Comparison of ENCODE assay signal across 8 cellular contexts in genomic region chr3:160398820-160399346, GRCh38. TPM values are rescaled to one million over a fixed set of nuclear protein-coding genes. Genes with fewer than 3 reads are reported as not detected.
DNase-seq lines count a peak whose midpoint lies in the region; ATAC-seq and TF ChIP-seq lines count a peak whose summit lies in the region.

IFT80 (minus strand) TSS chr3:160399225; CDS start chr3:160384600, 14,625 bp downstream.

- in situ Hi-C loops in GM13977 (cut with MboI; ENCODE audit: low pct_unique_long_range_greater_than_20kb, low sequenced_read_pairs, unreplicated experiment) = no loop called here

- peak within 1 kb of the TSS; percentile 57 to 61 for H3K4me3 ChIP-seq in prostate gland
- peak within 1 kb of the TSS; percentile 82 for H3K4me3 ChIP-seq in urinary bladder (ENCODE audit: low read depth, low read length)

- peak within 1 kb of the TSS; percentile 92 to 93 for H3K27ac ChIP-seq in prostate gland
- H3K27ac ChIP-seq in urinary bladder (ENCODE audit: low read depth) = peak within 1 kb of the TSS; percentile 74

- no peak for TF ChIP-seq CTCF in GM13977 (IDR thresholded peaks at IDR 0.05; ENCODE audit: extremely low read depth, insufficient read depth, missing control alignments)
- TF ChIP-seq CTCF in prostate gland (IDR thresholded peaks at IDR 0.05) = peak in 1 of 4 experiments; percentile 1

- under 1% methylated on average over 26 of the region's 26 CpGs for WGBS in prostate gland
- WGBS in urinary bladder = under 1% methylated on average over 26 of the region's 26 CpGs

- TF ChIP-seq POLR2A in prostate gland (IDR thresholded peaks at IDR 0.05) = peak; percentile 35

- H3K4me1 ChIP-seq in prostate gland (replicated peaks) (no peaks in the 10 kb centered on the region), urinary bladder (ENCODE audit: insufficient read depth) (no peaks in the 10 kb centered on the region)

- peak; percentile 93 for ATAC-seq in HG02943 (IDR thresholded peaks at IDR 0.05; ENCODE audit: low read depth, unreplicated experiment)
- peak; percentile 99 for ATAC-seq in left ventricle myocardium superior

- no peaks in the 10 kb centered on the region for H3K27me3 ChIP-seq in prostate gland (replicated peaks; ENCODE audit: insufficient read depth)

- DNase-seq in GM13977 (ENCODE audit: low spot score) (peak; percentile 94), NCI-H187 treated with DMSO at 0.1 percent for 48 hours (lab: John Stamatoyannopoulos, UW) (peak; percentile 81), anterior cingulate cortex (lab: John Stamatoyannopoulos, UW) (peak; percentile 53 to 95 (median 90)), left ventricle myocardium superior (peak; percentile 97), prostate gland (ENCODE audit: low spot score) (peak; percentile 96)

- no peaks in the 10 kb centered on the region for H3K9me3 ChIP-seq in prostate gland

- H3K36me3 ChIP-seq in prostate gland (no peaks in the 10 kb centered on the region), urinary bladder (ENCODE audit: insufficient read depth) (no peaks in the 10 kb centered on the region)

- intact Hi-C loops in T-helper 2 cell treated with Interferon-gamma antibody and Interleukin-4, amounts not matched to agents 100 ng/mL and 5 ng/mL, for 36 hours (cut with micrococcal nuclease) = loop anchor here (1.0 to 5.0 kb wide), 7 partner anchors 50 to 822 kb away; partner anchors contain the start of genes C3orf80, IL12A, KPNA4 and NMD3
- intact Hi-C loops in left ventricle myocardium superior (cut with micrococcal nuclease) (no loop called here), prostate gland (cut with DNase I) (no loop called here)

RNA-seq across cellular contexts. Expression of gene IFT80, which starts in this region (rescaled TPM):
- 25.7 and 26.7 TPM in 2 replicates for total RNA-seq in T-helper 2 cell treated with Interferon-gamma antibody and Interleukin-4, amounts not matched to agents 100 ng/mL and 5 ng/mL, for 36 hours
- total RNA-seq in left ventricle myocardium superior (9.8 TPM), prostate gland (10 to 100 TPM; 16.1 to 43.3 TPM), urinary bladder (83.6 TPM)
- polyA plus RNA-seq in urinary bladder = 13.1 TPM

Comparison
In these comparisons a context has a peak if more than half of its experiments do, and no peak if none do; other contexts are left out.
1. Peak in every context shown above with its lines: DNase-seq, ATAC-seq, H3K4me3 ChIP-seq and H3K27ac ChIP-seq.